ENCODE assay signal across 7 cellular contexts in genomic region chr5:177133119-177133844, GRCh38. TPM values are rescaled to one million over a fixed set of nuclear protein-coding genes. Genes with fewer than 3 reads are reported as not detected.
DNase-seq lines count a peak whose midpoint lies in the region; ATAC-seq, FAIRE-seq and TF ChIP-seq lines count a peak whose summit lies in the region.

TSS of gene NSD1 (plus strand) at chr5:177133773. CDS start at chr5:177135104, 1,331 bp downstream.

- peak within 1 kb of the TSS; percentile 73 for H3K4me3 ChIP-seq in choroid plexus epithelial cell (ENCODE audit: low read depth, low read length)

- peak within 1 kb of the TSS; percentile 91 for H3K4me3 Mint-ChIP-seq in activated CD4-positive, alpha-beta T cell treated with anti-CD3 and anti-CD28 coated beads for 36 hours

- POLR2A ChIA-PET in activated CD4-positive, alpha-beta T cell treated with anti-CD3 and anti-CD28 coated beads for 36 hours (lab: Charles Lee) = interaction anchor here (0.5 to 0.6 kb wide), 2 partner anchors 31 to 740 kb away, joined by 3 read pairs; no protein-coding TSS in a partner anchor

- CTCF ChIA-PET in activated CD4-positive, alpha-beta T cell treated with anti-CD3 and anti-CD28 coated beads for 36 hours (lab: Charles Lee) = interaction anchor here (0.6 to 1.0 kb wide), 3 partner anchors 11 to 20 kb away, joined by 3 to 4 read pairs (median 3); no protein-coding TSS in a partner anchor

- H3K36me3 Mint-ChIP-seq in activated CD4-positive, alpha-beta T cell treated with anti-CD3 and anti-CD28 coated beads for 36 hours (ENCODE audit: low read depth) = peaks cover 34% of the 10 kb centered on the region

- FAIRE-seq in GM18507 (lab: Jason Lieb, UNC) = peak; percentile 89

- DNase-seq in GM18507 (ENCODE audit: extremely low spot score, insufficient read length, low read depth) (peak; percentile 82), NCI-H2029 (lab: John Stamatoyannopoulos, UW) (peak; percentile 68), choroid plexus epithelial cell (ENCODE audit: low read depth) (peak; percentile 91), left colon (peak; percentile 87 to 90)
- DNase-seq in activated CD4-positive, alpha-beta T cell treated with anti-CD3 and anti-CD28 coated beads for 36 hours = peak; percentile 95
- peak; percentile 67 to 90 (median 77) for DNase-seq in stimulated activated CD4-positive, alpha-beta T cell treated with anti-CD3 and anti-CD28 coated beads, Interleukin-1b, Interleukin-23, amount 100 ng/mL, for 24 hours (ENCODE audit: low read depth in 4 of 4, low spot score in 1 of 4)

- H3K9me3 Mint-ChIP-seq in activated CD4-positive, alpha-beta T cell treated with anti-CD3 and anti-CD28 coated beads for 36 hours (ENCODE audit: low read depth) = no peaks in the 10 kb centered on the region

- TF ChIP-seq CTCF in choroid plexus epithelial cell (conservative IDR thresholded peaks at IDR 0.05; ENCODE audit: low read depth, low read length) = no peak

- intact Hi-C loops in activated CD4-positive, alpha-beta T cell treated with anti-CD3 and anti-CD28 coated beads for 36 hours (cut with DNase I, micrococcal nuclease) = loop anchor here (1.0 to 5.0 kb wide), 12 partner anchors 19 to 771 kb away; partner anchors contain the start of genes PRELID1 (in 2 of the 2), RAB24 (in 2 of the 2), GRK6 (in 1 of the 2) and KIAA1191 (in 1 of the 2)
- intact Hi-C loops in left colon (cut with DNase I, micrococcal nuclease) = no loop called here

- H3K27me3 Mint-ChIP-seq in activated CD4-positive, alpha-beta T cell treated with anti-CD3 and anti-CD28 coated beads for 36 hours = no peaks in the 10 kb centered on the region

- peak; percentile 76 for ATAC-seq in HG02642 (IDR thresholded peaks at IDR 0.05; ENCODE audit: poor library complexity, unreplicated experiment)
- peak; percentile 81 for ATAC-seq in activated CD4-positive, alpha-beta T cell treated with anti-CD3 and anti-CD28 coated beads for 36 hours
- peak; percentile 80 for ATAC-seq in left colon

- peak within 1 kb of the TSS; percentile 89 for H3K27ac Mint-ChIP-seq in activated CD4-positive, alpha-beta T cell treated with anti-CD3 and anti-CD28 coated beads for 36 hours

- peaks cover 48% of the 10 kb centered on the region for H3K4me1 Mint-ChIP-seq in activated CD4-positive, alpha-beta T cell treated with anti-CD3 and anti-CD28 coated beads for 36 hours

RNA-seq across cellular contexts. Expression of gene NSD1, which starts in this region (rescaled TPM):
- total RNA-seq in activated CD4-positive, alpha-beta T cell treated with anti-CD3 and anti-CD28 coated beads for 36 hours = 10 to 100 TPM; 65.6 to 68.2 TPM
- 10 to 100 TPM; 55.6 to 65.8 TPM for total RNA-seq in left colon

Comparison
In these comparisons a context has a peak if more than half of its experiments do, and no peak if none do; other contexts are left out.
1. Peak in every context shown above with its lines: DNase-seq, ATAC-seq and H3K4me3 ChIP-seq.
2. intact Hi-C loops: an anchor here in activated CD4-positive, alpha-beta T cell treated with anti-CD3 and anti-CD28 coated beads for 36 hours (1.0 to 5.0 kb wide); none called in left colon.